ENCODE assay signal across 8 cellular contexts in the genomic region with DNA sequence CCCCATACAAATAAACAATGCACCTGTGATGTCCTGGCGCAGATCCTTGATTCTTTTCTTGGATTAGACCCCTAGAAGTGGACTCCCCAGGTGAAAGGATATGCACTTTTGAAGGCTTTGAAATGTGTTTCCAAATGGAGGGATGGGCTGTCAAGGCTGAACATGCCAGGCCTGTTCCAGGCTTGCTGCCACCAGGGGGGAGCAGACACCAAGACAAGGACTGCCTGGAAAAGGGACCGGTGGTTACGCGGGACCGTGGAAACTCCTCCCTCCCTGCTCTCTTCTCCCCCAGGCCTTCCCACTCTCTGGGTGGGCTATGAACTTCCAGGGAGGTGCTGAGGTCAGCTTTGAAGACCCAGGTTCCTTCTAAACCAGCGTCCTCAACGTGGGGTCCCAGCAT. TPM values are rescaled to one million over a fixed set of nuclear protein-coding genes. Genes with fewer than 3 reads are reported as not detected.
DNase-seq lines count a peak whose midpoint lies in the region; ATAC-seq and TF ChIP-seq lines count a peak whose summit lies in the region.

No MANE protein-coding gene starts in this region.

- H3F3A ChIP-seq in MM.1S (ENCODE audit: insufficient read depth, low read length) = no peaks in the 10 kb centered on the region

- no peaks in the 10 kb centered on the region for H3K4me1 ChIP-seq in MM.1S (ENCODE audit: low read length)

- no peaks in the 10 kb centered on the region for H4K20me1 ChIP-seq in MM.1S (ENCODE audit: insufficient read depth, low read length)

- no peaks in the 10 kb centered on the region for H3K79me2 ChIP-seq in MM.1S (ENCODE audit: low read length)

- H3K27ac ChIP-seq in MM.1S (ENCODE audit: low read length) = no peak overlapping the region

- in situ Hi-C loops in SK-MEL-5 (cut with HindIII; ENCODE audit: low pct_unique_long_range_greater_than_20kb, low sequenced_read_pairs) = no loop called here

- no peak overlapping the region for H3K4me2 ChIP-seq in MM.1S (ENCODE audit: low read depth, low read length)

- DNase-seq in 8988T (peak; percentile 57), GM04504 (ENCODE audit: low read depth) (peak; percentile 3), SK-MEL-5 (ENCODE audit: low read depth, low spot score) (peak; percentile 40), left ventricle myocardium superior (no peak), MM.1S (no peak), cerebellum (ENCODE audit: low spot score) (no peak), hippocampal formation (lab: John Stamatoyannopoulos, UW) (no peak)

- peaks cover 93% of the 10 kb centered on the region for H3K27me3 ChIP-seq in MM.1S (replicated peaks; ENCODE audit: insufficient read depth, low read length)

- H3K4me3 ChIP-seq in MM.1S (ENCODE audit: low read length) = no peak overlapping the region

- ATAC-seq in left ventricle myocardium superior = peak; percentile 21
- no peak for ATAC-seq in GM18505 (IDR thresholded peaks at IDR 0.05; ENCODE audit: unreplicated experiment)

- intact Hi-C loops in left ventricle myocardium superior (cut with micrococcal nuclease) = no loop called here

- no peak overlapping the region for H3K9ac ChIP-seq in MM.1S (ENCODE audit: low read length)

- no peak overlapping the region for H2AFZ ChIP-seq in MM.1S (ENCODE audit: low read length)

- TF ChIP-seq CTCF in MM.1S (IDR thresholded peaks at IDR 0.05; ENCODE audit: low read length) = no peak; the same call in 1 of the 2 replicates

- TF ChIP-seq POLR2A in GM18505 (IDR thresholded peaks at IDR 0.05; ENCODE audit: borderline replicate concordance, extremely low read depth, insufficient read depth, insufficient read length) = no peak

- H3K36me3 ChIP-seq in MM.1S (replicated peaks; ENCODE audit: insufficient read depth, low read length) = no peaks in the 10 kb centered on the region

- no peaks in the 10 kb centered on the region for H3K9me2 ChIP-seq in MM.1S (replicated peaks; ENCODE audit: insufficient read depth, low read length)

- H3K9me3 ChIP-seq in MM.1S (replicated peaks; ENCODE audit: insufficient read depth, low read length) = no peaks in the 10 kb centered on the region

RNA-seq across cellular contexts. Expression of a gene that starts 12.7 kb away (rescaled TPM):
- total RNA-seq in SK-MEL-5 (2014; rRNA removed; shearing (Covaris generic)) = not detected in 2 replicates
- polyA plus RNA-seq in SK-MEL-5 (2015; cell fraction: cytosol; rRNA removed) = not detected in 2 replicates
- polyA plus RNA-seq in SK-MEL-5 (2015; cell fraction: nucleus; rRNA removed) = not detected in 2 replicates
- 102 TPM for total RNA-seq in left ventricle myocardium superior
- 7.0 TPM for total RNA-seq in cerebellum

RNA-seq across cellular contexts. Expression of a gene that starts 22.3 kb away (rescaled TPM):
- total RNA-seq in SK-MEL-5 (2014; rRNA removed; shearing (Covaris generic)) = not detected in 2 replicates
- polyA plus RNA-seq in SK-MEL-5 (2015; cell fraction: cytosol; rRNA removed) = not detected in 2 replicates
- not detected in 2 replicates for polyA plus RNA-seq in SK-MEL-5 (2015; cell fraction: nucleus; rRNA removed)
- 93.5 TPM for total RNA-seq in left ventricle myocardium superior
- total RNA-seq in cerebellum = 8.4 TPM

RNA-seq across cellular contexts. Expression of a gene that starts 29.3 kb away (rescaled TPM):
- total RNA-seq in SK-MEL-5 (2014; rRNA removed; shearing (Covaris generic)) = not detected in 2 replicates
- not detected in 2 replicates for polyA plus RNA-seq in SK-MEL-5 (2015; cell fraction: cytosol; rRNA removed)
- not detected in 2 replicates for polyA plus RNA-seq in SK-MEL-5 (2015; cell fraction: nucleus; rRNA removed)
- total RNA-seq in left ventricle myocardium superior (86.5 TPM), cerebellum (5.8 TPM)

RNA-seq across cellular contexts. Expression of a gene that starts 44.9 kb away (rescaled TPM):
- 0.67 and 1.3 TPM in 2 replicates for total RNA-seq in SK-MEL-5 (2014; rRNA removed; shearing (Covaris generic))
- polyA plus RNA-seq in SK-MEL-5 (2015; cell fraction: cytosol; rRNA removed) = 1.2 and 2.2 TPM in 2 replicates
- polyA plus RNA-seq in SK-MEL-5 (2015; cell fraction: nucleus; rRNA removed) = 0.36 and 1.8 TPM in 2 replicates
- total RNA-seq in left ventricle myocardium superior = 2.4 TPM
- 83.8 TPM for total RNA-seq in cerebellum

Comparison
In these comparisons a context has a peak if more than half of its experiments do, and no peak if none do; other contexts are left out.
1. DNase-seq: peak in 8988T (single experiment), GM04504 (single experiment) and SK-MEL-5 (single experiment); none in left ventricle myocardium superior (single experiment), MM.1S (single experiment), cerebellum (single experiment) and hippocampal formation (0 of 2).
2. RNA of a gene that starts 12.7 kb away (total RNA-seq): 102 TPM in left ventricle myocardium superior (single experiment); 7.0 TPM in cerebellum (single experiment) and not detected in SK-MEL-5; every median in the first group is over 10 times any median in the second.
3. RNA of a gene that starts 22.3 kb away (total RNA-seq): 93.5 TPM in left ventricle myocardium superior (single experiment); 8.4 TPM in cerebellum (single experiment) and not detected in SK-MEL-5; every median in the first group is over 10 times any median in the second.
4. RNA of a gene that starts 29.3 kb away (total RNA-seq): 86.5 TPM in left ventricle myocardium superior (single experiment); 5.8 TPM in cerebellum (single experiment) and not detected in SK-MEL-5; every median in the first group is over 10 times any median in the second.